ENCODE assay signal across 14 cellular contexts in the genomic region with DNA sequence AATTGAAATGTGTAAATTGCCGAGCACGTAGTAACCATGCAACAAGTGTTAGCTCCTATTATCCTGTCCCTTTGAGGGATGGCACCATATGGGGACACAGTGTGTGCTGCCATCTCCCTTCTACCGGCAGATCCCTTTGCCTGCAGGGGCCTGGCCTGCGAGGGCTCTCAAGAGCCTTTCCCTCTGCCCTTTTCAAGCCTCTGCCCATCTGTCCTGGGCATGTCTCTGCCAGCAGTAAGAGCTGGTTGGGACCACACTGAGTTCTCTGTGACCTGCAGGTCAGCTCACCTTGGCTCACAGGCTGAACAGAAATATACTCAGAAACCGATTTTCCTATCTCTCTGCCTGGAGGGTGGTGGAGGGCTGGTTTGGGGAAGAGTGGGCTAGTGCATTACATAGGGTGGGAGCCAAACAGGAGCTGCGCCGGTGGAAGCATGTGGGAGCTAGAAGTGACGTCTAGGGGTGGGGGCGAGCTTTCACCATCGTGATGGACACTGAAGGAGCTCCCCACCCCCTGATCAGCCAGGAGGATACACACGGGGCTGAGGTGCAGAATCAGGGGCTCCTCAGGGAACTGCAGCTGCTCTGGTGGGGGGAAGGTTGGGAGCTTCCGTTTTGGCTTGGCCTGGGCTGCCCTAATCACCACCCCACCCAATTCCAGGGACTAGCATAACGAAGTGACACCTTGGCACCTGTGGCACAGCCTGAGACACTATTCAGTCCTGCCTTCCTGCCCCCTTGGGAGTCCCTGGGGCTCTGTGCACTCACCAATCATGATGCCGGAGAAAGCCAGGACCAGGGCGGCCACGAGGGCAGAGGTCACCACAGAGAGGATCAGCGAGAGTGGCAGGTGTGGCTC.
"Had no signal": no experiment of that assay in that cellular context is flagged by ENCODE, and none has a peak within 500 bp of the region (broad histone marks: within the 10 kb centered on the region; RNA-seq: fewer than 3 reads in every experiment).

No MANE protein-coding gene starts in this region.

- H3K27ac ChIP-seq: ascending aorta, dorsolateral prefrontal cortex, parathyroid adenoma, skin epidermis, transverse colon had no signal

- DNase-seq: activated CD4-positive, alpha-beta T cell treated with anti-CD3 and anti-CD28 coated beads, Interleukin-2, amount 50 U/mL, for 1 hour; activated CD8-positive, alpha-beta memory T cell treated with anti-CD3 and anti-CD28 coated beads for 24 hours; activated naive CD4-positive, alpha-beta T cell; left cardiac atrium; naive B cell; stimulated activated CD4-positive, alpha-beta T cell treated with anti-CD3 and anti-CD28 coated beads, Interleukin-4, amount 100 ng/mL, for 4 hours; stimulated activated CD8-positive, alpha-beta memory T cell treated with anti-CD3 and anti-CD28 coated beads, Interleukin-4, amount 100 ng/mL, for 48 hours; stimulated activated naive CD4-positive, alpha-beta T cell treated with Interleukin-2 at 50 U/mL for 16 hours; SW 1271 had no signal

- H3K4me3 ChIP-seq: ascending aorta, dorsolateral prefrontal cortex, skin epidermis, transverse colon had no signal

- H3K9me3 ChIP-seq: ascending aorta, transverse colon had no signal

- H2AFZ ChIP-seq: parathyroid adenoma had no signal

- H3K36me3 ChIP-seq: ascending aorta, transverse colon had no signal

- H3K4me1 ChIP-seq: ascending aorta, parathyroid adenoma, transverse colon had no signal

- H3K27me3 ChIP-seq: ascending aorta had no signal

- H3K79me2 ChIP-seq: parathyroid adenoma had no signal
